14 cellular contexts compared by ENCODE assay signal in genomic region chr11:66659785-66660184, GRCh38. TPM values are rescaled to one million over a fixed set of nuclear protein-coding genes. Genes with fewer than 3 reads are reported as not detected.
A peak's percentile ranks its signal among the peaks of the same experiment; 100 is the strongest.
DNase-seq lines count a peak whose midpoint lies in the region; TF ChIP-seq lines count a peak whose summit lies in the region.
"Had no signal": no experiment of that assay in that cellular context is flagged by ENCODE, and none has a peak within 500 bp of the region (broad histone marks: within the 10 kb centered on the region; RNA-seq: fewer than 3 reads in every experiment).

No MANE protein-coding gene starts in this region.

- no TSS peak for BruUV-seq in A673 (replicated peaks; lab: Mats Ljungman, UMichigan)

- no peaks in the 10 kb centered on the region for H3K27me3 ChIP-seq in A673 (replicated peaks; ENCODE audit: insufficient read depth, low read depth, low read length, poor library complexity)
- no peaks in the 10 kb centered on the region for H3K27me3 ChIP-seq in DOHH2 (ENCODE audit: control insufficient read depth, low read length)
- H3K27me3 ChIP-seq in OCI-LY3 (ENCODE audit: low read depth, low read length): no peaks in the 10 kb centered on the region
- H3K27me3 ChIP-seq: breast epithelium, right lobe of liver had no signal

- DNase-seq in A673 (ENCODE audit: low spot score) (no peak), chondrocyte (ENCODE audit: low spot score) (no peak), DMS 273 (lab: John Stamatoyannopoulos, UW; ENCODE audit: unreplicated experiment) (no peak), GM10266 (ENCODE audit: extremely low spot score) (no peak), NCI-H1417 treated with DMSO at 0.1 percent for 48 hours (lab: John Stamatoyannopoulos, UW) (no peak), foreskin fibroblast (no peak)
- DNase-seq: activated gamma-delta T cell treated with Interleukin-2 at 50 U/mL for 16 hours, kidney glomerular epithelial cell, NCI-H187, NCI-H748 treated with DMSO at 0.1 percent for 48 hours, right lobe of liver had no signal

- POLR2A ChIA-PET in A673 (lab: Charles Lee; ENCODE audit: low non-redundant PET): interaction anchor here (0.6 kb wide), 1 partner anchor 403 kb away, joined by 7 read pairs; no protein-coding TSS in a partner anchor

- peaks cover 4% of the 10 kb centered on the region for H3K4me1 Mint-ChIP-seq in chondrocyte (ENCODE audit: low read depth)

- H3K9me3 Mint-ChIP-seq in chondrocyte (ENCODE audit: low read depth): no peaks in the 10 kb centered on the region

- intact Hi-C loops in A673 (cut with micrococcal nuclease; ENCODE audit: unreplicated experiment): no loop called here

- no peaks in the 10 kb centered on the region for H3K9me2 ChIP-seq in DOHH2 (replicated peaks; ENCODE audit: control insufficient read depth, low read length)

- peaks cover 37% of the 10 kb centered on the region for H3F3A ChIP-seq in DOHH2 (ENCODE audit: control insufficient read depth, insufficient read depth)

- H3K4me3 Mint-ChIP-seq in chondrocyte (ENCODE audit: unreplicated experiment): no peak overlapping the region

- H3K9ac ChIP-seq in OCI-LY3 (ENCODE audit: low read length): no peak overlapping the region

- H3K4me2 ChIP-seq in DOHH2 (ENCODE audit: low read length) (peak overlapping the region; percentile 83), OCI-LY3 (ENCODE audit: low read length) (peak overlapping the region; percentile 53)

- H3K27ac ChIP-seq in A673 (ENCODE audit: low read depth, low read length, poor library complexity, severe bottlenecking) (peak overlapping the region; percentile 40), DOHH2 (ENCODE audit: low read depth, low read length) (peak overlapping the region; percentile 97), OCI-LY3 (ENCODE audit: low read length) (peak overlapping the region; percentile 65)
- H3K27ac ChIP-seq: breast epithelium, right lobe of liver had no signal

- CTCF ChIA-PET in A673 (lab: Charles Lee): no interaction called here

- H3K4me3 ChIP-seq in A673 (ENCODE audit: low read depth, low read length, poor library complexity, severe bottlenecking): no peak overlapping the region
- H3K4me3 ChIP-seq in DOHH2 (ENCODE audit: low read length): peak overlapping the region; percentile 59
- peak overlapping the region; percentile 11 for H3K4me3 ChIP-seq in OCI-LY3 (ENCODE audit: low read length)
- no peak overlapping the region for H3K4me3 ChIP-seq in foreskin fibroblast (ENCODE audit: low read depth in 1 of 2, low read length in 2 of 2)
- H3K4me3 ChIP-seq: breast epithelium, right lobe of liver had no signal

- H3K27me3 Mint-ChIP-seq in chondrocyte (ENCODE audit: low read depth): no peaks in the 10 kb centered on the region

- TF ChIP-seq CTCF in A673 (conservative IDR thresholded peaks at IDR 0.05; ENCODE audit: low read depth, low read length) (no peak), DOHH2 (IDR thresholded peaks at IDR 0.05; ENCODE audit: low read depth, low read length, poor library complexity, severe bottlenecking) (no peak), OCI-LY3 (IDR thresholded peaks at IDR 0.05; ENCODE audit: low read depth, low read length) (no peak), chondrocyte (IDR thresholded peaks at IDR 0.05) (no peak), GM10266 (IDR thresholded peaks at IDR 0.05; ENCODE audit: control insufficient read depth, insufficient read depth, low read depth, missing control alignments) (no peak), foreskin fibroblast (IDR thresholded peaks at IDR 0.05; ENCODE audit: low read depth, low read length) (no peak)

- H4K20me1 ChIP-seq in DOHH2 (ENCODE audit: control insufficient read depth, insufficient read depth, low read depth, low read length): no peaks in the 10 kb centered on the region
- H4K20me1 ChIP-seq in OCI-LY3 (ENCODE audit: insufficient read depth, low read length): peaks cover 15% of the 10 kb centered on the region

- H3K4me1 ChIP-seq in A673 (ENCODE audit: insufficient read depth, low read length, poor library complexity, severe bottlenecking) (no peaks in the 10 kb centered on the region), DOHH2 (ENCODE audit: control insufficient read depth, low read length) (peaks cover 57% of the 10 kb centered on the region), OCI-LY3 (ENCODE audit: low read length) (peaks cover 25% of the 10 kb centered on the region)
- H3K4me1 ChIP-seq: breast epithelium, right lobe of liver had no signal

- H2AFZ ChIP-seq in OCI-LY3 (ENCODE audit: low read depth, low read length): no peak overlapping the region

- H3K79me2 ChIP-seq in DOHH2 (ENCODE audit: control insufficient read depth, low read length) (peaks cover 72% of the 10 kb centered on the region), OCI-LY3 (ENCODE audit: low read length) (peaks cover 88% of the 10 kb centered on the region)

- H3K36me3 ChIP-seq in A673 (ENCODE audit: insufficient read depth, low read length, poor library complexity, severe bottlenecking) (peaks cover 56% of the 10 kb centered on the region), DOHH2 (ENCODE audit: control insufficient read depth, low read length) (peaks cover 58% of the 10 kb centered on the region), OCI-LY3 (replicated peaks; ENCODE audit: low read depth, low read length) (peaks cover 41% of the 10 kb centered on the region)

- H3K9me3 ChIP-seq in A673 (ENCODE audit: low read depth, low read length, poor library complexity, severe bottlenecking): no peaks in the 10 kb centered on the region
- H3K9me3 ChIP-seq in DOHH2 (ENCODE audit: control insufficient read depth, insufficient read depth, low read length): no peaks in the 10 kb centered on the region
- H3K9me3 ChIP-seq in OCI-LY3 (ENCODE audit: insufficient read depth, low read length): no peaks in the 10 kb centered on the region
- H3K9me3 ChIP-seq: breast epithelium, right lobe of liver had no signal

- H3K27ac Mint-ChIP-seq in chondrocyte (ENCODE audit: unreplicated experiment): peak overlapping the region; percentile 55

- H3K36me3 Mint-ChIP-seq in chondrocyte (ENCODE audit: low read depth): peaks cover 11% of the 10 kb centered on the region

RNA-seq across cellular contexts. Expression of gene RBM4B, which starts 17.9 kb away (rescaled TPM):
- 35.0 and 40.5 TPM in 2 replicates for total RNA-seq in A673 (2021)
- 19.6 to 26.3 TPM (median 22.5 TPM) in 3 replicates for total RNA-seq in chondrocyte

RNA-seq across cellular contexts. Expression of gene RBM4, which starts 21.3 kb away (rescaled TPM):
- 238 and 245 TPM in 2 replicates for total RNA-seq in A673 (2021)
- total RNA-seq in chondrocyte: 109 to 118 TPM (median 117 TPM) in 3 replicates

RNA-seq across cellular contexts. Expression of gene RBM14, which starts 43.4 kb away (rescaled TPM):
- total RNA-seq in A673 (2021) (152 and 162 TPM in 2 replicates), chondrocyte (43.9 to 65.2 TPM (median 45.6 TPM) in 3 replicates)

Comparison
In these comparisons a context has a peak if more than half of its experiments do, and no peak if none do; other contexts are left out.
1. H3K27ac ChIP-seq: peak in every context shown above with its lines; median percentile 97 in DOHH2; 65 in OCI-LY3; 40 in A673.
2. H3K4me3 ChIP-seq: peak in DOHH2 (single experiment) and OCI-LY3 (single experiment); none in A673 (single experiment) and foreskin fibroblast (0 of 2).